ENCODE assay signal across 21 cellular contexts in genomic region chr1:228390649-228391048, GRCh38. TPM values are rescaled to one million over a fixed set of nuclear protein-coding genes. Genes with fewer than 3 reads are reported as not detected.
"Had no signal": no experiment of that assay in that cellular context is flagged by ENCODE, and none has a peak within 500 bp of the region (broad histone marks: within the 10 kb centered on the region; RNA-seq: fewer than 3 reads in every experiment).

No MANE protein-coding gene starts in this region.

- H3K27me3 ChIP-seq: brain microvascular endothelial cell had no signal

- DNase-seq: activated CD4-positive, alpha-beta T cell treated with anti-CD3 and anti-CD28 coated beads for 48 hours; activated CD4-positive, alpha-beta T cell treated with anti-CD3 and anti-CD28 coated beads, Interleukin-2, amount 50 U/mL, for 4 hours; activated CD4-positive, CD25-positive, alpha-beta regulatory T cell treated with anti-CD3 and anti-CD28 coated beads, Interleukin-2, amount 50 U/mL, for 72 hours; activated CD8-positive, alpha-beta memory T cell treated with anti-CD3 and anti-CD28 coated beads for 24 hours; activated gamma-delta T cell treated with Interleukin-2 at 50 U/mL for 16 hours; activated naive CD4-positive, alpha-beta T cell treated with anti-CD3 and anti-CD28 coated beads, Interleukin-2, amount 10 ng/mL, durations not matched to agents 7 days and 5 days; activated naive CD8-positive, alpha-beta T cell treated with anti-CD3 and anti-CD28 coated beads for 36 hours; activated T-cell treated with anti-CD3 and anti-CD28 coated beads for 4 hours; activated T-cell treated with anti-CD3 and anti-CD28 coated beads, Interleukin-2, amount 50 U/mL, for 48 hours; brain microvascular endothelial cell; Karpas-422; NCI-H1105 treated with DMSO at 0.1 percent for 48 hours; NCI-H1436 treated with DMSO at 0.1 percent for 48 hours; NCI-H187; NCI-H446; NCI-H524; PC-3; SHP77 treated with DMSO at 0.1 percent for 48 hours had no signal

- H3K27ac ChIP-seq: brain microvascular endothelial cell had no signal

- ATAC-seq: WTC11 had no signal

- FAIRE-seq: RCC 7860 had no signal

RNA-seq across cellular contexts. Expression of gene TRIM17, which starts 26.0 kb away (rescaled TPM):
- total RNA-seq: PC-3, SK-MEL-5 had no signal
